9 cellular contexts compared by ENCODE assay signal in the genomic region with DNA sequence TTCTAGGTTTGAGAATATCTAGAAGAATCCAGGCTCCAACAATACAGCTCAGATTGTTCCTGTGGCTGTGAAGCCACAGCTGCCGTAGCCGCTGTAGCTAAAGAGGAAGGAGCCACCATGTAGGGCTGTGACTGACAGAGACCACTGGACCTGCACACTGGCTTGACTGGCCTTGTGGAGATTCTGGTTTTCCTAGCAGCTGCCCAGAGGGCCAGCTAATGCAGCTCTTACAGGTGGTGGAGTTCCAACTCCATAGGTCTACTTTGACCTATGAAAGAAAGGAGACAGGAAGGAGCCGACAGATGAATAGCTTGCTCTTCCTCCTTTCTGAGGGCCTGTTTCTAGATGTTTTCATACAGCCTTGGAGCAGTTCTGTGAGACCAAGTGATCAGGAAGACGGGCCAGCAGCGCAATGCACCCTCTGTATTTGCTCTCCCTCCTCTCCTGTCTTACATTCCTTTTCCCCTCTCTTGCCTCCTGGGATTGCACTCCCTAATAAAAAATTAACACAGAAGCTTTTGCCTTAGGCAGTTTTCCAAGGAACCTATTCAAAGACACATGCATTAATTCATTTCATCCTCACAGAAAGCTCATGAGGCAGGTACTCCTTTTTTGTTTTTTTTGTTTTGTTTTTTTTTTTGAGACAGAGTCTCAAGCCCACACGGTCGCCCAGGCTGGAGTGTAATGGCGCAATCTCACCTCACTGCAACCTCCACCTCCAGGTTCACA. TPM values are rescaled to one million over a fixed set of nuclear protein-coding genes. Genes with fewer than 3 reads are reported as not detected.
DNase-seq lines count a peak whose midpoint lies in the region; ATAC-seq and TF ChIP-seq lines count a peak whose summit lies in the region.
"Had no signal": no experiment of that assay in that cellular context is flagged by ENCODE, and none has a peak within 500 bp of the region (broad histone marks: within the 10 kb centered on the region; RNA-seq: fewer than 3 reads in every experiment).

No MANE protein-coding gene starts in this region.

- H3K4me2 ChIP-seq in MM.1S (ENCODE audit: low read depth, low read length): no peak overlapping the region

- no peak overlapping the region for H3K4me3 Mint-ChIP-seq in WTC11
- no peak overlapping the region for H3K4me3 Mint-ChIP-seq in glutamatergic neuron (ENCODE audit: unreplicated experiment)

- TF ChIP-seq CTCF in lower lobe of right lung (IDR thresholded peaks at IDR 0.05) (no peak), WTC11 (IDR thresholded peaks at IDR 0.05) (no peak), glutamatergic neuron (IDR thresholded peaks at IDR 0.05; ENCODE audit: partially characterized antibody, unreplicated experiment) (no peak), MM.1S (IDR thresholded peaks at IDR 0.05; ENCODE audit: low read length) (no peak)

- peaks cover 16% of the 10 kb centered on the region for H3K4me1 Mint-ChIP-seq in WTC11
- no peaks in the 10 kb centered on the region for H3K4me1 Mint-ChIP-seq in glutamatergic neuron (ENCODE audit: low read depth, unreplicated experiment)

- H3K9me3 ChIP-seq in lower lobe of right lung (no peaks in the 10 kb centered on the region), MM.1S (replicated peaks; ENCODE audit: insufficient read depth, low read length) (no peaks in the 10 kb centered on the region)
- H3K9me3 ChIP-seq: thoracic aorta had no signal

- H3K4me1 ChIP-seq in lower lobe of right lung (no peaks in the 10 kb centered on the region), MM.1S (ENCODE audit: low read length) (0 out of 2 replicates have a peak, but pooled peaks cover 5% of the 10 kb centered on the region)

- POLR2A ChIA-PET in WTC11 (lab: Charles Lee): no interaction called here

- H3K36me3 ChIP-seq in lower lobe of right lung (no peaks in the 10 kb centered on the region), MM.1S (replicated peaks; ENCODE audit: insufficient read depth, low read length) (no peaks in the 10 kb centered on the region)
- H3K36me3 ChIP-seq: thoracic aorta had no signal

- DNase-seq in NOMO-1 (lab: John Stamatoyannopoulos, UW; ENCODE audit: unreplicated experiment in 2 of 2) (peak; percentile 31 to 72), lower lobe of right lung (no peak), WTC11 (ENCODE audit: low spot score) (no peak), glutamatergic neuron (no peak), MM.1S (no peak), dedifferentiated amniotic fluid mesenchymal stem cell (ENCODE audit: extremely low spot score) (no peak)

- H3K9me3 Mint-ChIP-seq in WTC11 (peaks cover 7% of the 10 kb centered on the region; the same call in 1 of the 2 replicates), glutamatergic neuron (ENCODE audit: unreplicated experiment) (no peaks in the 10 kb centered on the region)

- ATAC-seq in GM18870 (IDR thresholded peaks at IDR 0.05; ENCODE audit: unreplicated experiment) (peak; percentile 30), HG02610 (IDR thresholded peaks at IDR 0.05; ENCODE audit: unreplicated experiment) (peak; percentile 55), lower lobe of right lung (peak; percentile 41 to 53), WTC11 (no peak)

- no peaks in the 10 kb centered on the region for H3F3A ChIP-seq in MM.1S (ENCODE audit: insufficient read depth, low read length)

- intact Hi-C loops in lower lobe of right lung (cut with DNase I): no loop called here

- H3K27me3 ChIP-seq in lower lobe of right lung (ENCODE audit: low read depth): no peaks in the 10 kb centered on the region
- H3K27me3 ChIP-seq in MM.1S (replicated peaks; ENCODE audit: insufficient read depth, low read length): no peaks in the 10 kb centered on the region

- no peaks in the 10 kb centered on the region for H3K9me2 ChIP-seq in MM.1S (replicated peaks; ENCODE audit: insufficient read depth, low read length)

- H3K27me3 Mint-ChIP-seq in WTC11 (ENCODE audit: low read depth) (no peaks in the 10 kb centered on the region), glutamatergic neuron (ENCODE audit: unreplicated experiment) (no peaks in the 10 kb centered on the region)

- H3K27ac ChIP-seq in lower lobe of right lung (no peak overlapping the region), MM.1S (ENCODE audit: low read length) (no peak overlapping the region)
- H3K27ac ChIP-seq: thoracic aorta had no signal

- H2AFZ ChIP-seq in MM.1S (ENCODE audit: low read length): no peak overlapping the region

- CTCF ChIA-PET in WTC11 (lab: Charles Lee): interaction anchor here (1.0 to 1.6 kb wide), 4 partner anchors 11 to 80 kb away, joined by 3 to 9 read pairs (median 3); no protein-coding TSS in a partner anchor

- H3K27ac Mint-ChIP-seq in WTC11: no peak overlapping the region
- H3K27ac Mint-ChIP-seq in glutamatergic neuron (ENCODE audit: unreplicated experiment): no peak overlapping the region

- H3K4me3 ChIP-seq in lower lobe of right lung: no peak overlapping the region
- no peak overlapping the region for H3K4me3 ChIP-seq in MM.1S (ENCODE audit: low read length)
- H3K4me3 ChIP-seq: thoracic aorta had no signal

- H4K20me1 ChIP-seq in MM.1S (ENCODE audit: insufficient read depth, low read length): no peaks in the 10 kb centered on the region

- H3K36me3 Mint-ChIP-seq in WTC11 (no peaks in the 10 kb centered on the region), glutamatergic neuron (ENCODE audit: unreplicated experiment) (no peaks in the 10 kb centered on the region)

- no peak overlapping the region for H3K9ac ChIP-seq in MM.1S (ENCODE audit: low read length)

- no peaks in the 10 kb centered on the region for H3K79me2 ChIP-seq in MM.1S (ENCODE audit: low read length)

TF ChIP-seq in WTC11, 78 proteins besides CTCF, POLR2A, EP300 and RAD21 (continues in another document):
- TF ChIP-seq, protein P1, sequence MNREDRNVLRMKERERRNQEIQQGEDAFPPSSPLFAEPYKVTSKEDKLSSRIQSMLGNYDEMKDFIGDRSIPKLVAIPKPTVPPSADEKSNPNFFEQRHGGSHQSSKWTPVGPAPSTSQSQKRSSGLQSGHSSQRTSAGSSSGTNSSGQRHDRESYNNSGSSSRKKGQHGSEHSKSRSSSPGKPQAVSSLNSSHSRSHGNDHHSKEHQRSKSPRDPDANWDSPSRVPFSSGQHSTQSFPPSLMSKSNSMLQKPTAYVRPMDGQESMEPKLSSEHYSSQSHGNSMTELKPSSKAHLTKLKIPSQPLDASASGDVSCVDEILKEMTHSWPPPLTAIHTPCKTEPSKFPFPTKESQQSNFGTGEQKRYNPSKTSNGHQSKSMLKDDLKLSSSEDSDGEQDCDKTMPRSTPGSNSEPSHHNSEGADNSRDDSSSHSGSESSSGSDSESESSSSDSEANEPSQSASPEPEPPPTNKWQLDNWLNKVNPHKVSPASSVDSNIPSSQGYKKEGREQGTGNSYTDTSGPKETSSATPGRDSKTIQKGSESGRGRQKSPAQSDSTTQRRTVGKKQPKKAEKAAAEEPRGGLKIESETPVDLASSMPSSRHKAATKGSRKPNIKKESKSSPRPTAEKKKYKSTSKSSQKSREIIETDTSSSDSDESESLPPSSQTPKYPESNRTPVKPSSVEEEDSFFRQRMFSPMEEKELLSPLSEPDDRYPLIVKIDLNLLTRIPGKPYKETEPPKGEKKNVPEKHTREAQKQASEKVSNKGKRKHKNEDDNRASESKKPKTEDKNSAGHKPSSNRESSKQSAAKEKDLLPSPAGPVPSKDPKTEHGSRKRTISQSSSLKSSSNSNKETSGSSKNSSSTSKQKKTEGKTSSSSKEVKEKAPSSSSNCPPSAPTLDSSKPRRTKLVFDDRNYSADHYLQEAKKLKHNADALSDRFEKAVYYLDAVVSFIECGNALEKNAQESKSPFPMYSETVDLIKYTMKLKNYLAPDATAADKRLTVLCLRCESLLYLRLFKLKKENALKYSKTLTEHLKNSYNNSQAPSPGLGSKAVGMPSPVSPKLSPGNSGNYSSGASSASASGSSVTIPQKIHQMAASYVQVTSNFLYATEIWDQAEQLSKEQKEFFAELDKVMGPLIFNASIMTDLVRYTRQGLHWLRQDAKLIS (CRISPR knock-in tag; IDR thresholded peaks at IDR 0.05; ENCODE audit: borderline replicate concordance): no peak
- TF ChIP-seq ZNF219 (CRISPR knock-in tag; IDR thresholded peaks at IDR 0.05; ENCODE audit: borderline replicate concordance) (no peak), NFYB (CRISPR knock-in tag; conservative IDR thresholded peaks at IDR 0.05; ENCODE audit: low read depth) (no peak)
- TF ChIP-seq, protein P2, sequence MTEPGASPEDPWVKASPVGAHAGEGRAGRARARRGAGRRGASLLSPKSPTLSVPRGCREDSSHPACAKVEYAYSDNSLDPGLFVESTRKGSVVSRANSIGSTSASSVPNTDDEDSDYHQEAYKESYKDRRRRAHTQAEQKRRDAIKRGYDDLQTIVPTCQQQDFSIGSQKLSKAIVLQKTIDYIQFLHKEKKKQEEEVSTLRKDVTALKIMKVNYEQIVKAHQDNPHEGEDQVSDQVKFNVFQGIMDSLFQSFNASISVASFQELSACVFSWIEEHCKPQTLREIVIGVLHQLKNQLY (CRISPR knock-in tag; IDR thresholded peaks at IDR 0.05): no peak

RNA-seq across cellular contexts. Expression of a gene that starts 51.8 kb away (rescaled TPM):
- total RNA-seq in lower lobe of right lung (6.1 TPM), WTC11 (2021) (4.3 to 6.1 TPM (median 5.1 TPM) in 3 replicates), glutamatergic neuron (ENCODE audit: unreplicated experiment) (0.56 TPM)
- total RNA-seq: thoracic aorta had no signal

Comparison
In these comparisons a context has a peak if more than half of its experiments do, and no peak if none do; other contexts are left out.
1. DNase-seq: peak in NOMO-1 (2 of 2); none in lower lobe of right lung (single experiment), WTC11 (single experiment), glutamatergic neuron (single experiment), MM.1S (single experiment) and dedifferentiated amniotic fluid mesenchymal stem cell (single experiment).